ENCODE assay signal across 8 cellular contexts in the genomic region with DNA sequence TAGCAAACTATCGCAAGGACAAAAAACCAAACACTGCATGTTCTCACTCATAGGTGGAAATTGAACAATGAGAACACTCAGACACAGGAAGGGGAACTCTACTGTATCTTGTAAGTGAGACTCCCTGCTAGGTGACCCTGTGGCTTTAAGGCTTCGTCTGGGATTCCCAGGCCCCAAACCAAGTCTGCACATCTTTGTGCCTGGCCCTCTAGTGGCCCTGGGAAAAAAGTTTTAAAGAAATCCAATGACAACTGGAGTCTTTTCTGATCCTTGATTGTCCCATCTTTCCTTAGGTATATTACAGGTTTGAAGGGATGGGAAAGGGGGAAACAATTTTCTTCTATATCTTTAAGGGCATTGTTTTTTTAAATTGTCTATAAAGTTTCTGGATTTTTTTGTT. TPM values are rescaled to one million over a fixed set of nuclear protein-coding genes. Genes with fewer than 3 reads are reported as not detected.
DNase-seq lines count a peak whose midpoint lies in the region; ATAC-seq, FAIRE-seq and TF ChIP-seq lines count a peak whose summit lies in the region.

No MANE protein-coding gene starts in this region.

- peak; percentile 59 for TF ChIP-seq CTCF in AG04450 (IDR thresholded peaks at IDR 0.05; ENCODE audit: low read depth, low read length)

- H3K9me3 ChIP-seq in AG04450 (ENCODE audit: control insufficient read depth, insufficient read depth, low read length) (no peaks in the 10 kb centered on the region), iPS DF 6.9 (ENCODE audit: control insufficient read depth, insufficient read depth, low read length) (no peaks in the 10 kb centered on the region)

- CTCF ChIA-PET in AG04450 (lab: Charles Lee), result interaction anchor here (2.2 kb wide), 1 partner anchor 19 kb away, joined by 8 read pairs; no protein-coding TSS in a partner anchor

- peak; percentile 67 for FAIRE-seq in GM18507 (lab: Jason Lieb, UNC)

- H3K36me3 ChIP-seq in iPS DF 6.9 (ENCODE audit: control insufficient read depth, insufficient read depth, low read length), result no peaks in the 10 kb centered on the region

- no peak for ATAC-seq in GM18517 (IDR thresholded peaks at IDR 0.05; ENCODE audit: unreplicated experiment)

- DNase-seq in AG04450 (ENCODE audit: low read depth, low spot score) (no peak), GM18507 (ENCODE audit: extremely low spot score, insufficient read length, low read depth) (no peak), SK-N-DZ (ENCODE audit: low spot score) (peak; percentile 51), iPS DF 6.9 (ENCODE audit: low read depth, low spot score) (peak; percentile 13), HuH-7.5 (ENCODE audit: low spot score) (no peak), SHP77 treated with DMSO at 0.1 percent for 48 hours (lab: John Stamatoyannopoulos, UW) (no peak), middle frontal gyrus (ENCODE audit: extremely low spot score, low spot score) (no peak)

- H3K27ac ChIP-seq in AG04450 (ENCODE audit: low read depth, low read length) (no peak overlapping the region), iPS DF 6.9 (ENCODE audit: low read length) (no peak overlapping the region)

- POLR2A ChIA-PET in AG04450 (lab: Yijun Ruan, JAX), result no interaction called here

- H3K4me1 ChIP-seq in iPS DF 6.9 (ENCODE audit: control insufficient read depth, insufficient read depth, low read length), result no peaks in the 10 kb centered on the region

- WGBS in iPS DF 6.9 (ENCODE audit: insufficient coverage, insufficient read length), result no CpG with 5 or more reads among the region's 2 CpGs

- H3K27me3 ChIP-seq in AG04450 (ENCODE audit: control insufficient read depth, insufficient read depth, low read length) (no peaks in the 10 kb centered on the region), iPS DF 6.9 (ENCODE audit: control insufficient read depth, insufficient read depth, low read length) (no peaks in the 10 kb centered on the region)

- H3K4me3 ChIP-seq in AG04450 (ENCODE audit: low read depth, low read length), result no peak overlapping the region
- H3K4me3 ChIP-seq in iPS DF 6.9 (ENCODE audit: low read length), result no peak overlapping the region

RNA-seq across cellular contexts. Expression of a gene that starts 10.6 kb away (rescaled TPM):
- polyA plus RNA-seq in AG04450 (2011; rRNA removed), result not detected in 2 replicates
- not detected in 2 replicates for polyA minus RNA-seq in AG04450 (2011; rRNA and poly(A)+ RNA removed)
- polyA plus RNA-seq in SK-N-DZ (2014; cell fraction: cytosol; rRNA removed), result not detected in 2 replicates
- polyA plus RNA-seq in SK-N-DZ (2014; cell fraction: nucleus; rRNA removed), result not detected in 2 replicates

RNA-seq across cellular contexts. Expression of a gene that starts 32.1 kb away (rescaled TPM):
- not detected in 2 replicates for polyA plus RNA-seq in AG04450 (2011; rRNA removed)
- not detected in 2 replicates for polyA minus RNA-seq in AG04450 (2011; rRNA and poly(A)+ RNA removed)
- polyA plus RNA-seq in SK-N-DZ (2014; cell fraction: cytosol; rRNA removed), result not detected in 2 replicates
- polyA plus RNA-seq in SK-N-DZ (2014; cell fraction: nucleus; rRNA removed), result not detected in 2 replicates

RNA-seq across cellular contexts. Expression of a gene that starts 59.7 kb away (rescaled TPM):
- 0.05 TPM in 1 of 2 replicates, not detected in the other for polyA plus RNA-seq in AG04450 (2011; rRNA removed)
- not detected in 2 replicates for polyA minus RNA-seq in AG04450 (2011; rRNA and poly(A)+ RNA removed)
- polyA plus RNA-seq in SK-N-DZ (2014; cell fraction: cytosol; rRNA removed), result not detected in 2 replicates
- not detected in 2 replicates for polyA plus RNA-seq in SK-N-DZ (2014; cell fraction: nucleus; rRNA removed)

Comparison
In these comparisons a context has a peak if more than half of its experiments do, and no peak if none do; other contexts are left out.
1. DNase-seq: peak in SK-N-DZ (single experiment) and iPS DF 6.9 (single experiment); none in AG04450 (single experiment), GM18507 (single experiment), HuH-7.5 (single experiment), SHP77 treated with DMSO at 0.1 percent for 48 hours (single experiment) and middle frontal gyrus (single experiment).